Comparison of ENCODE assay signal across 21 cellular contexts in genomic region chr17:58680038-58680369, GRCh38. TPM values are rescaled to one million over a fixed set of nuclear protein-coding genes. Genes with fewer than 3 reads are reported as not detected.
DNase-seq lines count a peak whose midpoint lies in the region; ATAC-seq and TF ChIP-seq lines count a peak whose summit lies in the region.
"Had no signal": no experiment of that assay in that cellular context is flagged by ENCODE, and none has a peak within 500 bp of the region (broad histone marks: within the 10 kb centered on the region; RNA-seq: fewer than 3 reads in every experiment).

No MANE protein-coding gene starts in this region.

- H3K27me3 Mint-ChIP-seq in nephron progenitor cell (ENCODE audit: low read depth, poor library complexity): peaks cover 3% of the 10 kb centered on the region
- H3K27me3 Mint-ChIP-seq: stimulated activated naive CD8-positive, alpha-beta T cell treated with anti-CD3 and anti-CD28 coated beads, Interleukin-15, amount 100 ng/mL, for 72 hours had no signal

- no peaks in the 10 kb centered on the region for H3K9me3 Mint-ChIP-seq in nephron progenitor cell
- H3K9me3 Mint-ChIP-seq: stimulated activated naive CD8-positive, alpha-beta T cell treated with anti-CD3 and anti-CD28 coated beads, Interleukin-15, amount 100 ng/mL, for 72 hours had no signal

- H3K9me3 ChIP-seq in SK-N-MC (ENCODE audit: low read depth, low read length): no peaks in the 10 kb centered on the region
- H3K9me3 ChIP-seq in hepatocyte (ENCODE audit: low read depth): no peaks in the 10 kb centered on the region
- H3K9me3 ChIP-seq: esophagus muscularis mucosa, left lung, ovary, right lobe of liver had no signal

- H3K4me1 Mint-ChIP-seq in nephron progenitor cell: peaks cover 14% of the 10 kb centered on the region
- H3K4me1 Mint-ChIP-seq: stimulated activated naive CD8-positive, alpha-beta T cell treated with anti-CD3 and anti-CD28 coated beads, Interleukin-15, amount 100 ng/mL, for 72 hours had no signal

- intact Hi-C loops in left ventricle myocardium superior (cut with micrococcal nuclease): no loop called here
- intact Hi-C loops in Right ventricle myocardium inferior (cut with DNase I): no loop called here

- H3K4me3 ChIP-seq in SK-N-MC: no peak overlapping the region
- no peak overlapping the region for H3K4me3 ChIP-seq in hepatocyte
- H3K4me3 ChIP-seq: esophagus muscularis mucosa, left lung, ovary, right lobe of liver had no signal

- no peak overlapping the region for H3K9ac ChIP-seq in SK-N-MC (ENCODE audit: insufficient read length)

- peak overlapping the region; percentile 68 for H3K27ac Mint-ChIP-seq in nephron progenitor cell
- H3K27ac Mint-ChIP-seq: CD14-positive monocyte; stimulated activated naive CD8-positive, alpha-beta T cell treated with anti-CD3 and anti-CD28 coated beads, Interleukin-15, amount 100 ng/mL, for 72 hours had no signal

- H3K36me3 ChIP-seq in SK-N-MC (ENCODE audit: insufficient read depth, low read length) (no peaks in the 10 kb centered on the region), hepatocyte (replicated peaks; ENCODE audit: insufficient read depth, low read depth) (no peaks in the 10 kb centered on the region)
- H3K36me3 ChIP-seq: esophagus muscularis mucosa, left lung, ovary, right lobe of liver had no signal

- no peaks in the 10 kb centered on the region for H4K20me1 ChIP-seq in hepatocyte (ENCODE audit: insufficient read depth, poor library complexity, severe bottlenecking)

- no peaks in the 10 kb centered on the region for H3K79me2 ChIP-seq in hepatocyte

- no peaks in the 10 kb centered on the region for H3K4me1 ChIP-seq in hepatocyte (ENCODE audit: insufficient read depth)
- H3K4me1 ChIP-seq: esophagus muscularis mucosa, left lung, right lobe of liver had no signal

- no peak overlapping the region for H3K4me2 ChIP-seq in hepatocyte

- H2AFZ ChIP-seq in hepatocyte: no peak overlapping the region

- H3K9me2 ChIP-seq in hepatocyte (replicated peaks; ENCODE audit: insufficient read depth): no peaks in the 10 kb centered on the region

- no peaks in the 10 kb centered on the region for H3K27me3 ChIP-seq in hepatocyte
- H3K27me3 ChIP-seq: ovary, right lobe of liver had no signal

- H3K4me3 Mint-ChIP-seq in nephron progenitor cell: no peak overlapping the region
- H3K4me3 Mint-ChIP-seq: CD14-positive monocyte; stimulated activated naive CD8-positive, alpha-beta T cell treated with anti-CD3 and anti-CD28 coated beads, Interleukin-15, amount 100 ng/mL, for 72 hours had no signal

- WGBS in hepatocyte (ENCODE audit: low lambda C conversion rate, missing lambda C conversion rate): 78% methylated on average over 6 of the region's 6 CpGs

- TF ChIP-seq CTCF in nephron progenitor cell (IDR thresholded peaks at IDR 0.05) (no peak), hepatocyte (IDR thresholded peaks at IDR 0.05; ENCODE audit: poor library complexity) (no peak)

- ATAC-seq in left ventricle myocardium superior (peak; percentile 44), Right ventricle myocardium inferior (no peak), HG02798 (IDR thresholded peaks at IDR 0.05; ENCODE audit: poor library complexity, unreplicated experiment) (no peak)
- ATAC-seq: left lung, right lobe of liver had no signal

- H3K27ac ChIP-seq in SK-N-MC: 0 out of 2 replicates have a peak overlapping the region, but pooled peaks have one; percentile 6
- H3K27ac ChIP-seq in hepatocyte: no peak overlapping the region
- H3K27ac ChIP-seq: esophagus muscularis mucosa, left lung, ovary, right lobe of liver had no signal

- no peaks in the 10 kb centered on the region for H3K36me3 Mint-ChIP-seq in nephron progenitor cell (ENCODE audit: low read depth)
- H3K36me3 Mint-ChIP-seq: CD14-positive monocyte had no signal

- no peak for DNase-seq in left ventricle myocardium superior
- no peak for DNase-seq in Right ventricle myocardium inferior (ENCODE audit: missing footprints)
- DNase-seq in SK-N-MC (ENCODE audit: low read depth, low spot score): no peak
- DNase-seq in nephron progenitor cell: no peak
- DNase-seq in hepatocyte (ENCODE audit: low spot score): no peak
- no peak for DNase-seq in NCI-H446 treated with DMSO at 0.1 percent for 48 hours (lab: John Stamatoyannopoulos, UW)
- no peak for DNase-seq in activated CD4-positive, CD25-positive, alpha-beta regulatory T cell (lab: John Stamatoyannopoulos, UW)
- DNase-seq: activated CD4-positive, alpha-beta T cell treated with anti-CD3 and anti-CD28 coated beads, Interleukin-2, amount 50 U/mL, for 48 hours; activated naive CD4-positive, alpha-beta T cell treated with Interleukin-2 at 50 U/mL for 16 hours; effector CD8-positive, alpha-beta T cell; GF-D8; left lung; MM.1S; ovary; right lobe of liver; stimulated activated CD4-positive, alpha-beta T cell treated with anti-CD3 and anti-CD28 coated beads, Interleukin-1b, Interleukin-23, amount 100 ng/mL, for 48 hours; stimulated activated naive CD8-positive, alpha-beta T cell treated with anti-CD3 and anti-CD28 coated beads, Interleukin-15, amount 100 ng/mL, for 72 hours had no signal

RNA-seq across cellular contexts. Expression of gene TEX14, which starts 11.8 kb away (rescaled TPM):
- 0.15 TPM for total RNA-seq in left ventricle myocardium superior
- total RNA-seq in Right ventricle myocardium inferior: 0.30 TPM
- 0.04 and 0.07 TPM in 2 replicates for total RNA-seq in hepatocyte
- 0.05 TPM in 1 of 2 replicates, not detected in the other for polyA plus RNA-seq in hepatocyte
- total RNA-seq: IMR-90 had no signal
- polyA plus RNA-seq: CD14-positive monocyte, IMR-90 had no signal

RNA-seq across cellular contexts. Expression of gene RAD51C, which starts 12.4 kb away (rescaled TPM):
- total RNA-seq in left ventricle myocardium superior: 39.4 TPM
- 40.1 TPM for total RNA-seq in Right ventricle myocardium inferior
- total RNA-seq in hepatocyte: 16.3 and 19.2 TPM in 2 replicates
- 41.6 and 46.9 TPM in 2 replicates for polyA plus RNA-seq in hepatocyte
